ENCODE assay signal across 1 cellular context in the genomic region with DNA sequence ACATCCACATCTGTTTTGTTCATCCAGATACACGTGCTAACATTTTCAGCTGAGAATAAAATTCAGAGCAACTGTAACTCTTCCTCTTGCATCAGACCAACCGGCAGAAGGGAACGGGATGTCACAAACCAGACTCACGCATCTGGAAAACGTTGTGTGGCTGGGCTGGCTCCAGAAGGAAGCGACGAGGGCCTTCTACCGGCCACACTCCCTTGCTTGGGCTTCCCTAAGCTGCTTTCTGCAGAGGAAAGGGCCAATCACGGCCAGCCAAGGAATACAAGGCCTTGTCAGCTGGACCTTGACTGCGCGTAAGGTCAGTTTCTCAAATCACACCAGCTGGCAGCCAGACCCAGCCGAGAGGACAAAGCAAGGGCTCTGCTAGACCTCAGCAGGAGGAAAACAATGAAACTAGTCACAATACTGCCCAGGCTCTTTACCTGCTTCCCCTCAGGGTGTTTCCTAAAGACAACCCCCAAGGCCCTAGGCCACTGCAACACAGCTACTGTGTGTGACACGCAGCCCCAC.
A peak's percentile ranks its signal among the peaks of the same experiment; 100 is the strongest.
TF ChIP-seq lines count a peak whose summit lies in the region.

No MANE protein-coding gene starts in this region.

TF ChIP-seq in WTC11, 78 proteins besides CTCF, POLR2A, EP300 and RAD21 (continued from another document and continues in another):
- TF ChIP-seq, protein P1, sequence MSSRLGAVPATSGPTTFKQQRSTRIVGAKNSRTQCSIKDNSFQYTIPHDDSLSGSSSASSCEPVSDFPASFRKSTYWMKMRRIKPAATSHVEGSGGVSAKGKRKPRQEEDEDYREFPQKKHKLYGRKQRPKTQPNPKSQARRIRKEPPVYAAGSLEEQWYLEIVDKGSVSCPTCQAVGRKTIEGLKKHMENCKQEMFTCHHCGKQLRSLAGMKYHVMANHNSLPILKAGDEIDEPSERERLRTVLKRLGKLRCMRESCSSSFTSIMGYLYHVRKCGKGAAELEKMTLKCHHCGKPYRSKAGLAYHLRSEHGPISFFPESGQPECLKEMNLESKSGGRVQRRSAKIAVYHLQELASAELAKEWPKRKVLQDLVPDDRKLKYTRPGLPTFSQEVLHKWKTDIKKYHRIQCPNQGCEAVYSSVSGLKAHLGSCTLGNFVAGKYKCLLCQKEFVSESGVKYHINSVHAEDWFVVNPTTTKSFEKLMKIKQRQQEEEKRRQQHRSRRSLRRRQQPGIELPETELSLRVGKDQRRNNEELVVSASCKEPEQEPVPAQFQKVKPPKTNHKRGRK (CRISPR knock-in tag; IDR thresholded peaks at IDR 0.05; ENCODE audit: borderline replicate concordance): no peak
- TF ChIP-seq ZBTB21 (CRISPR knock-in tag; IDR thresholded peaks at IDR 0.05; ENCODE audit: borderline replicate concordance) (no peak), GRHL2 (CRISPR knock-in tag; IDR thresholded peaks at IDR 0.05; ENCODE audit: insufficient replicate concordance, severe bottlenecking) (no peak), NFYB (CRISPR knock-in tag; conservative IDR thresholded peaks at IDR 0.05; ENCODE audit: low read depth) (no peak), MXD4 (CRISPR knock-in tag; IDR thresholded peaks at IDR 0.05; ENCODE audit: borderline replicate concordance) (no peak), TCF7 (CRISPR knock-in tag; IDR thresholded peaks at IDR 0.05; ENCODE audit: low read depth) (no peak), NR3C1 (CRISPR knock-in tag; conservative IDR thresholded peaks at IDR 0.05; ENCODE audit: low read depth) (no peak), RELA (CRISPR knock-in tag; IDR thresholded peaks at IDR 0.05; ENCODE audit: borderline replicate concordance) (no peak), ELF4 (CRISPR knock-in tag; IDR thresholded peaks at IDR 0.05; ENCODE audit: low read depth) (no peak), TEAD4 (CRISPR knock-in tag; IDR thresholded peaks at IDR 0.05) (no peak), FOXK1 (CRISPR knock-in tag; IDR thresholded peaks at IDR 0.05) (peak; percentile 76; the same call in 1 of the 2 replicates), RORB (CRISPR knock-in tag; IDR thresholded peaks at IDR 0.05) (no peak), TEAD1 (CRISPR knock-in tag; IDR thresholded peaks at IDR 0.05) (0 out of 2 replicates have a peak, but pooled peaks have one; percentile 55)
- TF ChIP-seq, protein P2, sequence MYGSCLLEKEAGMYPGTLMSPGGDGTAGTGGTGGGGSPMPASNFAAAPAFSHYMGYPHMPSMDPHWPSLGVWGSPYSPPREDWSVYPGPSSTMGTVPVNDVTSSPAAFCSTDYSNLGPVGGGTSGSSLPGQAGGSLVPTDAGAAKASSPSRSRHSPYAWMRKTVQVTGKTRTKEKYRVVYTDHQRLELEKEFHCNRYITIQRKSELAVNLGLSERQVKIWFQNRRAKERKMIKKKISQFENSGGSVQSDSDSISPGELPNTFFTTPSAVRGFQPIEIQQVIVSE (CRISPR knock-in tag; IDR thresholded peaks at IDR 0.05; ENCODE audit: borderline replicate concordance): no peak
- TF ChIP-seq, protein P3, sequence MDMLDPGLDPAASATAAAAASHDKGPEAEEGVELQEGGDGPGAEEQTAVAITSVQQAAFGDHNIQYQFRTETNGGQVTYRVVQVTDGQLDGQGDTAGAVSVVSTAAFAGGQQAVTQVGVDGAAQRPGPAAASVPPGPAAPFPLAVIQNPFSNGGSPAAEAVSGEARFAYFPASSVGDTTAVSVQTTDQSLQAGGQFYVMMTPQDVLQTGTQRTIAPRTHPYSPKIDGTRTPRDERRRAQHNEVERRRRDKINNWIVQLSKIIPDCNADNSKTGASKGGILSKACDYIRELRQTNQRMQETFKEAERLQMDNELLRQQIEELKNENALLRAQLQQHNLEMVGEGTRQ (CRISPR knock-in tag; IDR thresholded peaks at IDR 0.05): peak; percentile 37; the same call in 1 of the 2 replicates
- TF ChIP-seq, protein P4, sequence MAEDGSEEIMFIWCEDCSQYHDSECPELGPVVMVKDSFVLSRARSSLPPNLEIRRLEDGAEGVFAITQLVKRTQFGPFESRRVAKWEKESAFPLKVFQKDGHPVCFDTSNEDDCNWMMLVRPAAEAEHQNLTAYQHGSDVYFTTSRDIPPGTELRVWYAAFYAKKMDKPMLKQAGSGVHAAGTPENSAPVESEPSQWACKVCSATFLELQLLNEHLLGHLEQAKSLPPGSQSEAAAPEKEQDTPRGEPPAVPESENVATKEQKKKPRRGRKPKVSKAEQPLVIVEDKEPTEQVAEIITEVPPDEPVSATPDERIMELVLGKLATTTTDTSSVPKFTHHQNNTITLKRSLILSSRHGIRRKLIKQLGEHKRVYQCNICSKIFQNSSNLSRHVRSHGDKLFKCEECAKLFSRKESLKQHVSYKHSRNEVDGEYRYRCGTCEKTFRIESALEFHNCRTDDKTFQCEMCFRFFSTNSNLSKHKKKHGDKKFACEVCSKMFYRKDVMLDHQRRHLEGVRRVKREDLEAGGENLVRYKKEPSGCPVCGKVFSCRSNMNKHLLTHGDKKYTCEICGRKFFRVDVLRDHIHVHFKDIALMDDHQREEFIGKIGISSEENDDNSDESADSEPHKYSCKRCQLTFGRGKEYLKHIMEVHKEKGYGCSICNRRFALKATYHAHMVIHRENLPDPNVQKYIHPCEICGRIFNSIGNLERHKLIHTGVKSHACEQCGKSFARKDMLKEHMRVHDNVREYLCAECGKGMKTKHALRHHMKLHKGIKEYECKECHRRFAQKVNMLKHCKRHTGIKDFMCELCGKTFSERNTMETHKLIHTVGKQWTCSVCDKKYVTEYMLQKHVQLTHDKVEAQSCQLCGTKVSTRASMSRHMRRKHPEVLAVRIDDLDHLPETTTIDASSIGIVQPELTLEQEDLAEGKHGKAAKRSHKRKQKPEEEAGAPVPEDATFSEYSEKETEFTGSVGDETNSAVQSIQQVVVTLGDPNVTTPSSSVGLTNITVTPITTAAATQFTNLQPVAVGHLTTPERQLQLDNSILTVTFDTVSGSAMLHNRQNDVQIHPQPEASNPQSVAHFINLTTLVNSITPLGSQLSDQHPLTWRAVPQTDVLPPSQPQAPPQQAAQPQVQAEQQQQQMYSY (CRISPR knock-in tag; IDR thresholded peaks at IDR 0.05): no peak
- TF ChIP-seq, protein P5, sequence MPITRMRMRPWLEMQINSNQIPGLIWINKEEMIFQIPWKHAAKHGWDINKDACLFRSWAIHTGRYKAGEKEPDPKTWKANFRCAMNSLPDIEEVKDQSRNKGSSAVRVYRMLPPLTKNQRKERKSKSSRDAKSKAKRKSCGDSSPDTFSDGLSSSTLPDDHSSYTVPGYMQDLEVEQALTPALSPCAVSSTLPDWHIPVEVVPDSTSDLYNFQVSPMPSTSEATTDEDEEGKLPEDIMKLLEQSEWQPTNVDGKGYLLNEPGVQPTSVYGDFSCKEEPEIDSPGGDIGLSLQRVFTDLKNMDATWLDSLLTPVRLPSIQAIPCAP (CRISPR knock-in tag; IDR thresholded peaks at IDR 0.05): no peak
- TF ChIP-seq, protein P6, sequence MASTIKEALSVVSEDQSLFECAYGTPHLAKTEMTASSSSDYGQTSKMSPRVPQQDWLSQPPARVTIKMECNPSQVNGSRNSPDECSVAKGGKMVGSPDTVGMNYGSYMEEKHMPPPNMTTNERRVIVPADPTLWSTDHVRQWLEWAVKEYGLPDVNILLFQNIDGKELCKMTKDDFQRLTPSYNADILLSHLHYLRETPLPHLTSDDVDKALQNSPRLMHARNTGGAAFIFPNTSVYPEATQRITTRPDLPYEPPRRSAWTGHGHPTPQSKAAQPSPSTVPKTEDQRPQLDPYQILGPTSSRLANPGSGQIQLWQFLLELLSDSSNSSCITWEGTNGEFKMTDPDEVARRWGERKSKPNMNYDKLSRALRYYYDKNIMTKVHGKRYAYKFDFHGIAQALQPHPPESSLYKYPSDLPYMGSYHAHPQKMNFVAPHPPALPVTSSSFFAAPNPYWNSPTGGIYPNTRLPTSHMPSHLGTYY (CRISPR knock-in tag; IDR thresholded peaks at IDR 0.05): no peak
- TF ChIP-seq, protein P7, sequence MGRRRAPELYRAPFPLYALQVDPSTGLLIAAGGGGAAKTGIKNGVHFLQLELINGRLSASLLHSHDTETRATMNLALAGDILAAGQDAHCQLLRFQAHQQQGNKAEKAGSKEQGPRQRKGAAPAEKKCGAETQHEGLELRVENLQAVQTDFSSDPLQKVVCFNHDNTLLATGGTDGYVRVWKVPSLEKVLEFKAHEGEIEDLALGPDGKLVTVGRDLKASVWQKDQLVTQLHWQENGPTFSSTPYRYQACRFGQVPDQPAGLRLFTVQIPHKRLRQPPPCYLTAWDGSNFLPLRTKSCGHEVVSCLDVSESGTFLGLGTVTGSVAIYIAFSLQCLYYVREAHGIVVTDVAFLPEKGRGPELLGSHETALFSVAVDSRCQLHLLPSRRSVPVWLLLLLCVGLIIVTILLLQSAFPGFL (CRISPR knock-in tag; IDR thresholded peaks at IDR 0.05; ENCODE audit: borderline replicate concordance): no peak
- TF ChIP-seq, protein P8, sequence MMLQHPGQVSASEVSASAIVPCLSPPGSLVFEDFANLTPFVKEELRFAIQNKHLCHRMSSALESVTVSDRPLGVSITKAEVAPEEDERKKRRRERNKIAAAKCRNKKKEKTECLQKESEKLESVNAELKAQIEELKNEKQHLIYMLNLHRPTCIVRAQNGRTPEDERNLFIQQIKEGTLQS (CRISPR knock-in tag; conservative IDR thresholded peaks at IDR 0.05): no peak
- TF ChIP-seq, protein P9, sequence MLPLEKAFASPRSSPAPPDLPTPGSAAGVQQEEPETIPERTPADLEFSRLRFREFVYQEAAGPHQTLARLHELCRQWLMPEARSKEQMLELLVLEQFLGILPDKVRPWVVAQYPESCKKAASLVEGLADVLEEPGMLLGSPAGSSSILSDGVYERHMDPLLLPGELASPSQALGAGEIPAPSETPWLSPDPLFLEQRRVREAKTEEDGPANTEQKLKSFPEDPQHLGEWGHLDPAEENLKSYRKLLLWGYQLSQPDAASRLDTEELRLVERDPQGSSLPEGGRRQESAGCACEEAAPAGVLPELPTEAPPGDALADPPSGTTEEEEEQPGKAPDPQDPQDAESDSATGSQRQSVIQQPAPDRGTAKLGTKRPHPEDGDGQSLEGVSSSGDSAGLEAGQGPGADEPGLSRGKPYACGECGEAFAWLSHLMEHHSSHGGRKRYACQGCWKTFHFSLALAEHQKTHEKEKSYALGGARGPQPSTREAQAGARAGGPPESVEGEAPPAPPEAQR (CRISPR knock-in tag; IDR thresholded peaks at IDR 0.05): no peak
- TF ChIP-seq, protein P10, sequence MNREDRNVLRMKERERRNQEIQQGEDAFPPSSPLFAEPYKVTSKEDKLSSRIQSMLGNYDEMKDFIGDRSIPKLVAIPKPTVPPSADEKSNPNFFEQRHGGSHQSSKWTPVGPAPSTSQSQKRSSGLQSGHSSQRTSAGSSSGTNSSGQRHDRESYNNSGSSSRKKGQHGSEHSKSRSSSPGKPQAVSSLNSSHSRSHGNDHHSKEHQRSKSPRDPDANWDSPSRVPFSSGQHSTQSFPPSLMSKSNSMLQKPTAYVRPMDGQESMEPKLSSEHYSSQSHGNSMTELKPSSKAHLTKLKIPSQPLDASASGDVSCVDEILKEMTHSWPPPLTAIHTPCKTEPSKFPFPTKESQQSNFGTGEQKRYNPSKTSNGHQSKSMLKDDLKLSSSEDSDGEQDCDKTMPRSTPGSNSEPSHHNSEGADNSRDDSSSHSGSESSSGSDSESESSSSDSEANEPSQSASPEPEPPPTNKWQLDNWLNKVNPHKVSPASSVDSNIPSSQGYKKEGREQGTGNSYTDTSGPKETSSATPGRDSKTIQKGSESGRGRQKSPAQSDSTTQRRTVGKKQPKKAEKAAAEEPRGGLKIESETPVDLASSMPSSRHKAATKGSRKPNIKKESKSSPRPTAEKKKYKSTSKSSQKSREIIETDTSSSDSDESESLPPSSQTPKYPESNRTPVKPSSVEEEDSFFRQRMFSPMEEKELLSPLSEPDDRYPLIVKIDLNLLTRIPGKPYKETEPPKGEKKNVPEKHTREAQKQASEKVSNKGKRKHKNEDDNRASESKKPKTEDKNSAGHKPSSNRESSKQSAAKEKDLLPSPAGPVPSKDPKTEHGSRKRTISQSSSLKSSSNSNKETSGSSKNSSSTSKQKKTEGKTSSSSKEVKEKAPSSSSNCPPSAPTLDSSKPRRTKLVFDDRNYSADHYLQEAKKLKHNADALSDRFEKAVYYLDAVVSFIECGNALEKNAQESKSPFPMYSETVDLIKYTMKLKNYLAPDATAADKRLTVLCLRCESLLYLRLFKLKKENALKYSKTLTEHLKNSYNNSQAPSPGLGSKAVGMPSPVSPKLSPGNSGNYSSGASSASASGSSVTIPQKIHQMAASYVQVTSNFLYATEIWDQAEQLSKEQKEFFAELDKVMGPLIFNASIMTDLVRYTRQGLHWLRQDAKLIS (CRISPR knock-in tag; IDR thresholded peaks at IDR 0.05; ENCODE audit: borderline replicate concordance): no peak; the same call in 1 of the 2 replicates
- TF ChIP-seq, protein P11, sequence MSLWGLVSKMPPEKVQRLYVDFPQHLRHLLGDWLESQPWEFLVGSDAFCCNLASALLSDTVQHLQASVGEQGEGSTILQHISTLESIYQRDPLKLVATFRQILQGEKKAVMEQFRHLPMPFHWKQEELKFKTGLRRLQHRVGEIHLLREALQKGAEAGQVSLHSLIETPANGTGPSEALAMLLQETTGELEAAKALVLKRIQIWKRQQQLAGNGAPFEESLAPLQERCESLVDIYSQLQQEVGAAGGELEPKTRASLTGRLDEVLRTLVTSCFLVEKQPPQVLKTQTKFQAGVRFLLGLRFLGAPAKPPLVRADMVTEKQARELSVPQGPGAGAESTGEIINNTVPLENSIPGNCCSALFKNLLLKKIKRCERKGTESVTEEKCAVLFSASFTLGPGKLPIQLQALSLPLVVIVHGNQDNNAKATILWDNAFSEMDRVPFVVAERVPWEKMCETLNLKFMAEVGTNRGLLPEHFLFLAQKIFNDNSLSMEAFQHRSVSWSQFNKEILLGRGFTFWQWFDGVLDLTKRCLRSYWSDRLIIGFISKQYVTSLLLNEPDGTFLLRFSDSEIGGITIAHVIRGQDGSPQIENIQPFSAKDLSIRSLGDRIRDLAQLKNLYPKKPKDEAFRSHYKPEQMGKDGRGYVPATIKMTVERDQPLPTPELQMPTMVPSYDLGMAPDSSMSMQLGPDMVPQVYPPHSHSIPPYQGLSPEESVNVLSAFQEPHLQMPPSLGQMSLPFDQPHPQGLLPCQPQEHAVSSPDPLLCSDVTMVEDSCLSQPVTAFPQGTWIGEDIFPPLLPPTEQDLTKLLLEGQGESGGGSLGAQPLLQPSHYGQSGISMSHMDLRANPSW (CRISPR knock-in tag; conservative IDR thresholded peaks at IDR 0.05; ENCODE audit: low read depth): no peak
- TF ChIP-seq, protein P12, sequence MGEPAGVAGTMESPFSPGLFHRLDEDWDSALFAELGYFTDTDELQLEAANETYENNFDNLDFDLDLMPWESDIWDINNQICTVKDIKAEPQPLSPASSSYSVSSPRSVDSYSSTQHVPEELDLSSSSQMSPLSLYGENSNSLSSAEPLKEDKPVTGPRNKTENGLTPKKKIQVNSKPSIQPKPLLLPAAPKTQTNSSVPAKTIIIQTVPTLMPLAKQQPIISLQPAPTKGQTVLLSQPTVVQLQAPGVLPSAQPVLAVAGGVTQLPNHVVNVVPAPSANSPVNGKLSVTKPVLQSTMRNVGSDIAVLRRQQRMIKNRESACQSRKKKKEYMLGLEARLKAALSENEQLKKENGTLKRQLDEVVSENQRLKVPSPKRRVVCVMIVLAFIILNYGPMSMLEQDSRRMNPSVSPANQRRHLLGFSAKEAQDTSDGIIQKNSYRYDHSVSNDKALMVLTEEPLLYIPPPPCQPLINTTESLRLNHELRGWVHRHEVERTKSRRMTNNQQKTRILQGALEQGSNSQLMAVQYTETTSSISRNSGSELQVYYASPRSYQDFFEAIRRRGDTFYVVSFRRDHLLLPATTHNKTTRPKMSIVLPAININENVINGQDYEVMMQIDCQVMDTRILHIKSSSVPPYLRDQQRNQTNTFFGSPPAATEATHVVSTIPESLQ (CRISPR knock-in tag; IDR thresholded peaks at IDR 0.05): no peak
